8 cellular contexts compared by ENCODE assay signal in genomic region chr6:81752969-81753708, GRCh38. TPM values are rescaled to one million over a fixed set of nuclear protein-coding genes. Genes with fewer than 3 reads are reported as not detected.
A peak's percentile ranks its signal among the peaks of the same experiment; 100 is the strongest.
DNase-seq lines count a peak whose midpoint lies in the region; ATAC-seq, FAIRE-seq and TF ChIP-seq lines count a peak whose summit lies in the region.

No MANE protein-coding gene starts in this region.

- H4K20me1 ChIP-seq in GM23248 (ENCODE audit: insufficient read depth) = peaks cover 5% of the 10 kb centered on the region; the same call in 1 of the 2 replicates

- H3K4me1 ChIP-seq in GM23248 (ENCODE audit: insufficient read depth) = peaks cover 17% of the 10 kb centered on the region
- H3K4me1 ChIP-seq in cardiac muscle cell (ENCODE audit: low read depth) = peaks cover 11% of the 10 kb centered on the region
- H3K4me1 ChIP-seq in pancreas = peaks cover 0 to 17% (median 14%) of the 10 kb centered on the region in 3 donors
- H3K4me1 ChIP-seq in thyroid gland = peaks cover 15 to 24% of the 10 kb centered on the region in 2 donors

- in situ Hi-C loops in GM23248 (cut with MboI) = loop anchor here (25.0 kb wide), 1 partner anchor 259 kb away; no protein-coding TSS in a partner anchor

- intact Hi-C loops in pancreas (cut with DNase I) = loop anchor here in 1 of 3 donors (10.0 kb wide), 1 partner anchor 1148 kb away; no protein-coding TSS in a partner anchor
- intact Hi-C loops in thyroid gland (cut with DNase I) = no loop called here

- 0 to 1% methylated on average over 60 to 62 of the region's 62 CpGs for WGBS in GM23248 (ENCODE audit: low coverage in 1 of 2, low lambda C conversion rate in 2 of 2, missing lambda C conversion rate in 2 of 2), 2 experiments
- WGBS in adipose tissue, 3 donors = 0 to 1% (median 0%) methylated on average over 62 of the region's 62 CpGs
- 0% methylated on average over 62 of the region's 62 CpGs for WGBS in pancreas, 2 donors
- 1 to 2% methylated on average over 37 of the region's 62 CpGs for WGBS in thyroid gland, 2 donors

- no peak for FAIRE-seq in pancreas (lab: Jason Lieb, UNC)

- H3K4me2 ChIP-seq in GM23248 (ENCODE audit: unreplicated experiment) = peak overlapping the region; percentile 98

- TF ChIP-seq CTCF in cardiac muscle cell (IDR thresholded peaks at IDR 0.05; ENCODE audit: low read depth, low read length) (peak; percentile 26), pancreas (IDR thresholded peaks at IDR 0.05) (no peak), thyroid gland (IDR thresholded peaks at IDR 0.05) (peak in 2 of 6 experiments; percentile 32 to 39)

- peaks cover 43% of the 10 kb centered on the region for H3K79me2 ChIP-seq in GM23248 (ENCODE audit: insufficient read depth)

- H3K27me3 ChIP-seq in GM23248 (replicated peaks; ENCODE audit: insufficient read depth) (no peaks in the 10 kb centered on the region), cardiac muscle cell (no peaks in the 10 kb centered on the region), pancreas (peaks cover 0 to 3% (median 0%) of the 10 kb centered on the region in 4 donors), thyroid gland (no peaks in the 10 kb centered on the region)

- TF ChIP-seq POLR2A in thyroid gland (IDR thresholded peaks at IDR 0.05) = peak; percentile 68 to 98

- H3K9me3 ChIP-seq in GM23248 (ENCODE audit: low read depth) = no peaks in the 10 kb centered on the region
- H3K9me3 ChIP-seq in cardiac muscle cell (ENCODE audit: low read depth) = no peaks in the 10 kb centered on the region
- H3K9me3 ChIP-seq in pancreas = no peaks in the 10 kb centered on the region
- H3K9me3 ChIP-seq in thyroid gland = no peaks in the 10 kb centered on the region

- peak overlapping the region; percentile 97 for H3K27ac ChIP-seq in GM23248
- peak overlapping the region; percentile 93 for H3K27ac ChIP-seq in adipose tissue (ENCODE audit: low read depth, low read length)
- H3K27ac ChIP-seq in cardiac muscle cell = peak overlapping the region; percentile 76
- H3K27ac ChIP-seq in pancreas = peak overlapping the region; percentile 90 to 99 (median 96)
- peak overlapping the region; percentile 94 to 99 (median 96) for H3K27ac ChIP-seq in thyroid gland

- DNase-seq in ELR (ENCODE audit: low read depth) = peak; percentile 91
- DNase-seq in GM23248 = peak; percentile 97
- peak; percentile 78 to 83 for DNase-seq in Kasumi-1 (lab: John Stamatoyannopoulos, UW)
- DNase-seq in T follicular helper cell (ENCODE audit: low read depth) = peak; percentile 43
- peak; percentile 93 to 97 for DNase-seq in cardiac muscle cell (ENCODE audit: low read depth in 1 of 2, low spot score in 1 of 2)
- DNase-seq in pancreas = peak; percentile 83 to 92 (median 89)
- DNase-seq in thyroid gland = peak; percentile 94

- peaks cover 32% of the 10 kb centered on the region; the same call in 1 of the 2 replicates for H3F3A ChIP-seq in GM23248 (ENCODE audit: insufficient read depth)

- H3K9me2 ChIP-seq in GM23248 (ENCODE audit: insufficient read depth) = no peaks in the 10 kb centered on the region

- ATAC-seq in pancreas = peak; percentile 71 to 83 (median 74)

- H3K4me3 ChIP-seq in GM23248 (peak overlapping the region; percentile 99), cardiac muscle cell (peak overlapping the region; percentile 78), pancreas (peak overlapping the region; percentile 53 to 91 (median 84)), thyroid gland (replicated peaks in 1 of 3) (peak overlapping the region; percentile 71 to 99 (median 88))

- H3K9ac ChIP-seq in GM23248 = peak overlapping the region; percentile 90

- peak overlapping the region; percentile 83 for H2AFZ ChIP-seq in GM23248

- H3K36me3 ChIP-seq in GM23248 (ENCODE audit: low read depth) = peaks cover 22% of the 10 kb centered on the region
- H3K36me3 ChIP-seq in cardiac muscle cell = no peaks in the 10 kb centered on the region
- no peaks in the 10 kb centered on the region for H3K36me3 ChIP-seq in pancreas
- H3K36me3 ChIP-seq in thyroid gland = no peaks in the 10 kb centered on the region

RNA-seq across cellular contexts. Expression of gene TENT5A, which starts 0.7 kb away (rescaled TPM):
- total RNA-seq in GM23248 (2014; rRNA removed; shearing (Covaris generic)) = 48.6 and 50.5 TPM in 2 replicates
- polyA plus RNA-seq in GM23248 (2016; fragmentation: Nextera tagmentation; extraction: Ambion mirVana) = 39.2 and 46.5 TPM in 2 replicates
- polyA plus RNA-seq in adipose tissue = 10 to 100 TPM in 1 of 3 donors, 1 to 10 TPM in 2; 2.0 to 14.4 (median 7.8) TPM
- 6.5 and 9.2 TPM in 2 replicates for total RNA-seq in cardiac muscle cell
- 8.1 and 14.4 TPM in 2 replicates for polyA plus RNA-seq in cardiac muscle cell
- total RNA-seq in pancreas = 1 to 10 TPM; 2.8 to 7.7 (median 5.1) TPM
- polyA plus RNA-seq in pancreas = 10 to 100 TPM in 1 of 2 donors, 1 to 10 TPM in 1; 3.2 to 12.2 TPM
- 10 to 100 TPM; 18.4 to 40.3 (median 27.7) TPM for total RNA-seq in thyroid gland

Comparison
In these comparisons a context has a peak if more than half of its experiments do, and no peak if none do; other contexts are left out.
1. Peak in every context shown above with its lines: DNase-seq, ATAC-seq, H3K4me3 ChIP-seq and H3K27ac ChIP-seq.
2. DNase-seq: peak in every context shown above with its lines; median percentile 97 in GM23248; 95 in cardiac muscle cell; 94 in thyroid gland; 91 in ELR; 89 in pancreas; 80 in Kasumi-1; 43 in T follicular helper cell.